36 cellular contexts compared by ENCODE assay signal in the genomic region with DNA sequence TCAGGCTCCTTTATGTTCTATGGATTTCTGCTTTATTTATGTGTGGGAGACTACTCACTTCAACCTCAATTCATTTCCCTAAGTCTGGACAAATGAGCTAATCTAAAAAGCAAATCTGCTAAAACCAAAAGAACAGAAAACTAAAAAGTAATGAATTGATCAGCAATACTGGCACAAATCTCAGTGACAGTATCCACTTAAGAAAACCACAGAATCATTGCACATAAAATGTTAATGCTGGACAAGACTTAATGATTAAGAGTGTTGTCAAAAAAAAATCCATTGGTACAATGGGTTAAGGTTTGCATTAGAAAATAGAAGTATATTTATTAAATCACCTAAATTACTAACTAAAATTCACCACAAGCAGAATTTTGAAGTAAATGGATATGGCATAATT.
"Had no signal": no experiment of that assay in that cellular context is flagged by ENCODE, and none has a peak within 500 bp of the region (broad histone marks: within the 10 kb centered on the region; RNA-seq: fewer than 3 reads in every experiment).

No MANE protein-coding gene starts in this region.

- H3K4me3 Mint-ChIP-seq: activated B cell treated with CpG ODN at 0.5 μM for 24 hours; activated CD4-positive, alpha-beta memory T cell treated with anti-CD3 and anti-CD28 coated beads for 36 hours; activated CD4-positive, alpha-beta T cell treated with anti-CD3 and anti-CD28 coated beads, Interleukin-2, amount 10 ng/mL, durations not matched to agents 24 days and 14 days; activated CD8-positive, alpha-beta T cell treated with anti-CD3 and anti-CD28 coated beads for 36 hours; activated naive CD4-positive, alpha-beta T cell treated with anti-CD3 and anti-CD28 coated beads, Interleukin-2, amount 10 ng/mL, durations not matched to agents 7 days and 5 days; activated naive CD4-positive, alpha-beta T cell treated with anti-CD3 and anti-CD28 coated beads, Interleukin-2, amount 50 U/mL, for 24 hours; activated naive CD8-positive, alpha-beta T cell; activated naive CD8-positive, alpha-beta T cell treated with anti-CD3 and anti-CD28 coated beads, Interleukin-2, amount 10 ng/mL, durations not matched to agents 7 days and 5 days; activated naive CD8-positive, alpha-beta T cell treated with anti-CD3 and anti-CD28 coated beads, Interleukin-2, amount 50 U/mL, for 24 hours; activated T-cell treated with anti-CD3 and anti-CD28 coated beads, Interleukin-2, amount 50 U/mL, for 24 hours; brain; central memory CD8-positive, alpha-beta T cell; T-helper 1 cell treated with Interleukin-12 subunit alpha and Interleukin-12 subunit beta and Interleukin-4 antibody, amounts not matched to agents 30 μg/mL and 1 μg/mL, for 36 hours; T-helper 2 cell treated with Interferon-gamma antibody and Interleukin-4, amounts not matched to agents 5 μg/mL and 100 μg/mL, for 36 hours had no signal

- H3K27ac ChIP-seq: ascending aorta, cardiac muscle cell, VCaP had no signal

- H3K27me3 ChIP-seq: ascending aorta, cardiac muscle cell had no signal

- DNase-seq: activated B cell treated with CpG ODN at 0.5 μM for 24 hours; activated CD4-positive, alpha-beta memory T cell treated with anti-CD3 and anti-CD28 coated beads for 36 hours; activated CD4-positive, alpha-beta T cell treated with anti-CD3 and anti-CD28 coated beads for 4 hours; activated CD4-positive, alpha-beta T cell treated with anti-CD3 and anti-CD28 coated beads, Interleukin-2, amount 10 ng/mL, durations not matched to agents 24 days and 14 days; activated CD4-positive, alpha-beta T cell treated with anti-CD3 and anti-CD28 coated beads, Interleukin-2, amount 50 U/mL, for 1 hour; activated CD4-positive, alpha-beta T cell treated with anti-CD3 and anti-CD28 coated beads, Interleukin-2, amount 50 U/mL, for 4 hours; activated CD4-positive, CD25-positive, alpha-beta regulatory T cell treated with anti-CD3 and anti-CD28 coated beads, Interleukin-2, amount 50 U/mL, for 72 hours; activated CD8-positive, alpha-beta memory T cell treated with anti-CD3 and anti-CD28 coated beads, Interleukin-2, amount 50 U/mL, for 48 hours; activated CD8-positive, alpha-beta T cell treated with anti-CD3 and anti-CD28 coated beads for 36 hours; activated effector memory CD4-positive, alpha-beta T cell treated with Interleukin-2 at 50 U/mL for 16 hours; activated gamma-delta T cell; activated naive CD4-positive, alpha-beta T cell treated with anti-CD3 and anti-CD28 coated beads, Interleukin-2, amount 10 ng/mL, durations not matched to agents 7 days and 5 days; activated naive CD4-positive, alpha-beta T cell treated with Interleukin-2 at 50 U/mL for 16 hours; activated naive CD8-positive, alpha-beta T cell treated with anti-CD3 and anti-CD28 coated beads, Interleukin-2, amount 10 ng/mL, durations not matched to agents 7 days and 5 days; activated naive CD8-positive, alpha-beta T cell treated with anti-CD3 and anti-CD28 coated beads, Interleukin-2, amount 50 U/mL, for 24 hours; activated T-cell treated with anti-CD3 and anti-CD28 coated beads, Interleukin-2, amount 50 U/mL, for 24 hours; activated T-cell treated with anti-CD3 and anti-CD28 coated beads, Interleukin-2, amount 50 U/mL, for 48 hours; amygdala; anterior cingulate cortex; caudate nucleus; cerebellar nuclear complex; T-helper 2 cell; T-helper 9 cell had no signal

- H3K9me3 Mint-ChIP-seq: activated CD4-positive, alpha-beta T cell treated with anti-CD3 and anti-CD28 coated beads, Interleukin-2, amount 10 ng/mL, durations not matched to agents 24 days and 14 days; activated naive CD4-positive, alpha-beta T cell treated with anti-CD3 and anti-CD28 coated beads, Interleukin-2, amount 10 ng/mL, durations not matched to agents 7 days and 5 days; activated naive CD4-positive, alpha-beta T cell treated with anti-CD3 and anti-CD28 coated beads, Interleukin-2, amount 50 U/mL, for 24 hours; activated naive CD8-positive, alpha-beta T cell treated with anti-CD3 and anti-CD28 coated beads, Interleukin-2, amount 10 ng/mL, durations not matched to agents 7 days and 5 days; activated naive CD8-positive, alpha-beta T cell treated with anti-CD3 and anti-CD28 coated beads, Interleukin-2, amount 50 U/mL, for 24 hours; activated T-cell treated with anti-CD3 and anti-CD28 coated beads, Interleukin-2, amount 50 U/mL, for 24 hours; activated T-helper 2 cell treated with anti-CD3 and anti-CD28 coated beads, Interferon-gamma antibody, Interleukin-2, Interleukin-4, amounts not matched to agents 10 μg/mL and 5 μg/mL and 100 μg/mL, durations not matched to agents 14 hours and 24 hours and 36 hours; brain; T-helper 1 cell treated with Interleukin-12 subunit alpha and Interleukin-12 subunit beta and Interleukin-4 antibody, amounts not matched to agents 30 μg/mL and 1 μg/mL, for 36 hours; T-helper 2 cell treated with Interferon-gamma antibody and Interleukin-4, amounts not matched to agents 5 μg/mL and 100 μg/mL, for 36 hours had no signal

- H3K4me3 ChIP-seq: ascending aorta, cardiac muscle cell had no signal

- H3K27ac Mint-ChIP-seq: activated B cell treated with CpG ODN at 0.5 μM for 24 hours; activated CD4-positive, alpha-beta memory T cell treated with anti-CD3 and anti-CD28 coated beads for 36 hours; activated CD4-positive, alpha-beta T cell treated with anti-CD3 and anti-CD28 coated beads, Interleukin-2, amount 10 ng/mL, durations not matched to agents 24 days and 14 days; activated CD8-positive, alpha-beta T cell treated with anti-CD3 and anti-CD28 coated beads for 36 hours; activated naive CD4-positive, alpha-beta T cell treated with anti-CD3 and anti-CD28 coated beads, Interleukin-2, amount 10 ng/mL, durations not matched to agents 7 days and 5 days; activated naive CD4-positive, alpha-beta T cell treated with anti-CD3 and anti-CD28 coated beads, Interleukin-2, amount 50 U/mL, for 24 hours; activated naive CD8-positive, alpha-beta T cell; activated naive CD8-positive, alpha-beta T cell treated with anti-CD3 and anti-CD28 coated beads, Interleukin-2, amount 10 ng/mL, durations not matched to agents 7 days and 5 days; activated naive CD8-positive, alpha-beta T cell treated with anti-CD3 and anti-CD28 coated beads, Interleukin-2, amount 50 U/mL, for 24 hours; activated T-cell treated with anti-CD3 and anti-CD28 coated beads, Interleukin-2, amount 50 U/mL, for 24 hours; activated T-helper 2 cell treated with anti-CD3 and anti-CD28 coated beads, Interferon-gamma antibody, Interleukin-2, Interleukin-4, amounts not matched to agents 10 μg/mL and 5 μg/mL and 100 μg/mL, durations not matched to agents 14 hours and 24 hours and 36 hours; brain; T-helper 1 cell treated with Interleukin-12 subunit alpha and Interleukin-12 subunit beta and Interleukin-4 antibody, amounts not matched to agents 30 μg/mL and 1 μg/mL, for 36 hours; T-helper 2 cell treated with Interferon-gamma antibody and Interleukin-4, amounts not matched to agents 5 μg/mL and 100 μg/mL, for 36 hours had no signal

- ATAC-seq: activated CD8-positive, alpha-beta T cell treated with anti-CD3 and anti-CD28 coated beads for 36 hours; activated naive CD8-positive, alpha-beta T cell treated with anti-CD3 and anti-CD28 coated beads, Interleukin-2, amount 50 U/mL, for 24 hours had no signal

- H3K36me3 ChIP-seq: ascending aorta, cardiac muscle cell had no signal

- H3K4me1 Mint-ChIP-seq: activated B cell treated with CpG ODN at 0.5 μM for 24 hours; activated CD4-positive, alpha-beta T cell treated with anti-CD3 and anti-CD28 coated beads, Interleukin-2, amount 10 ng/mL, durations not matched to agents 24 days and 14 days; activated naive CD4-positive, alpha-beta T cell treated with anti-CD3 and anti-CD28 coated beads, Interleukin-2, amount 10 ng/mL, durations not matched to agents 7 days and 5 days; activated naive CD4-positive, alpha-beta T cell treated with anti-CD3 and anti-CD28 coated beads, Interleukin-2, amount 50 U/mL, for 24 hours; activated naive CD8-positive, alpha-beta T cell treated with anti-CD3 and anti-CD28 coated beads, Interleukin-2, amount 10 ng/mL, durations not matched to agents 7 days and 5 days; activated naive CD8-positive, alpha-beta T cell treated with anti-CD3 and anti-CD28 coated beads, Interleukin-2, amount 50 U/mL, for 24 hours; central memory CD8-positive, alpha-beta T cell had no signal

- H3K4me1 ChIP-seq: ascending aorta had no signal

- H3K27me3 Mint-ChIP-seq: activated B cell treated with CpG ODN at 0.5 μM for 24 hours; activated CD4-positive, alpha-beta T cell treated with anti-CD3 and anti-CD28 coated beads, Interleukin-2, amount 10 ng/mL, durations not matched to agents 24 days and 14 days; activated CD8-positive, alpha-beta T cell treated with anti-CD3 and anti-CD28 coated beads for 36 hours; activated naive CD4-positive, alpha-beta T cell treated with anti-CD3 and anti-CD28 coated beads, Interleukin-2, amount 10 ng/mL, durations not matched to agents 7 days and 5 days; activated naive CD4-positive, alpha-beta T cell treated with anti-CD3 and anti-CD28 coated beads, Interleukin-2, amount 50 U/mL, for 24 hours; activated naive CD8-positive, alpha-beta T cell; activated naive CD8-positive, alpha-beta T cell treated with anti-CD3 and anti-CD28 coated beads, Interleukin-2, amount 10 ng/mL, durations not matched to agents 7 days and 5 days; activated naive CD8-positive, alpha-beta T cell treated with anti-CD3 and anti-CD28 coated beads, Interleukin-2, amount 50 U/mL, for 24 hours; activated T-cell treated with anti-CD3 and anti-CD28 coated beads, Interleukin-2, amount 50 U/mL, for 24 hours; brain; central memory CD8-positive, alpha-beta T cell had no signal

- FAIRE-seq: bronchial epithelial cell, colon, TTC549 had no signal

- H3K9me3 ChIP-seq: ascending aorta had no signal

- H3K36me3 Mint-ChIP-seq: activated CD4-positive, alpha-beta memory T cell treated with anti-CD3 and anti-CD28 coated beads for 36 hours; activated naive CD4-positive, alpha-beta T cell treated with anti-CD3 and anti-CD28 coated beads, Interleukin-2, amount 10 ng/mL, durations not matched to agents 7 days and 5 days; activated naive CD4-positive, alpha-beta T cell treated with anti-CD3 and anti-CD28 coated beads, Interleukin-2, amount 50 U/mL, for 24 hours; activated naive CD8-positive, alpha-beta T cell; activated naive CD8-positive, alpha-beta T cell treated with anti-CD3 and anti-CD28 coated beads, Interleukin-2, amount 10 ng/mL, durations not matched to agents 7 days and 5 days; brain had no signal
